In genomic region chr5:4518924-4519660, GRCh38 we compare ENCODE assay signal across 13 cellular contexts.
"Had no signal": no experiment of that assay in that cellular context is flagged by ENCODE, and none has a peak within 500 bp of the region (broad histone marks: within the 10 kb centered on the region; RNA-seq: fewer than 3 reads in every experiment).

No MANE protein-coding gene starts in this region.

- H3K27ac ChIP-seq: ascending aorta, parathyroid adenoma, testis, upper lobe of right lung had no signal

- H3K36me3 ChIP-seq: ascending aorta, upper lobe of right lung had no signal

- H2AFZ ChIP-seq: parathyroid adenoma had no signal

- H3K4me1 Mint-ChIP-seq: stimulated activated naive CD8-positive, alpha-beta T cell treated with anti-CD3 and anti-CD28 coated beads, Interleukin-15, amount 100 ng/mL, for 72 hours had no signal

- H3K4me3 Mint-ChIP-seq: activated CD4-positive, alpha-beta memory T cell treated with anti-CD3 and anti-CD28 coated beads for 36 hours; activated T-cell treated with anti-CD3 and anti-CD28 coated beads, Interleukin-2, amount 50 U/mL, for 72 hours; nephron progenitor cell; stimulated activated naive CD8-positive, alpha-beta T cell treated with anti-CD3 and anti-CD28 coated beads, Interleukin-15, amount 100 ng/mL, for 72 hours had no signal

- H3K9ac ChIP-seq: parathyroid adenoma had no signal

- H3K4me3 ChIP-seq: ascending aorta, testis, upper lobe of right lung had no signal

- H3K9me3 ChIP-seq: ascending aorta, testis, upper lobe of right lung had no signal

- H3K27me3 ChIP-seq: ascending aorta, testis, upper lobe of right lung had no signal

- H3K27ac Mint-ChIP-seq: activated CD4-positive, alpha-beta memory T cell treated with anti-CD3 and anti-CD28 coated beads for 36 hours; activated T-cell treated with anti-CD3 and anti-CD28 coated beads, Interleukin-2, amount 50 U/mL, for 72 hours; nephron progenitor cell; stimulated activated naive CD8-positive, alpha-beta T cell treated with anti-CD3 and anti-CD28 coated beads, Interleukin-15, amount 100 ng/mL, for 72 hours had no signal

- H3K4me1 ChIP-seq: ascending aorta, parathyroid adenoma, testis, upper lobe of right lung had no signal

- ATAC-seq: activated T-cell treated with anti-CD3 and anti-CD28 coated beads, Interleukin-2, amount 50 U/mL, for 72 hours; esophagus mucosa; stimulated activated naive CD8-positive, alpha-beta T cell treated with anti-CD3 and anti-CD28 coated beads, Interleukin-15, amount 100 ng/mL, for 72 hours; upper lobe of right lung had no signal

- H3K36me3 Mint-ChIP-seq: activated CD4-positive, alpha-beta memory T cell treated with anti-CD3 and anti-CD28 coated beads for 36 hours had no signal

- DNase-seq: activated CD4-positive, alpha-beta memory T cell treated with anti-CD3 and anti-CD28 coated beads for 36 hours; activated CD4-positive, alpha-beta T cell treated with anti-CD3 and anti-CD28 coated beads for 1 hour; activated T-cell treated with anti-CD3 and anti-CD28 coated beads, Interleukin-2, amount 50 U/mL, for 72 hours; hippocampal formation; mesendoderm; nephron progenitor cell; stimulated activated CD4-positive, alpha-beta T cell treated with anti-CD3 and anti-CD28 coated beads, Interleukin-4, amount 100 ng/mL, for 4 hours; stimulated activated naive CD8-positive, alpha-beta T cell treated with anti-CD3 and anti-CD28 coated beads, Interleukin-15, amount 100 ng/mL, for 72 hours; testis; upper lobe of right lung had no signal

- H3K27me3 Mint-ChIP-seq: activated CD4-positive, alpha-beta memory T cell treated with anti-CD3 and anti-CD28 coated beads for 36 hours; stimulated activated naive CD8-positive, alpha-beta T cell treated with anti-CD3 and anti-CD28 coated beads, Interleukin-15, amount 100 ng/mL, for 72 hours had no signal

- H3K79me2 ChIP-seq: parathyroid adenoma had no signal
